In the genomic region with DNA sequence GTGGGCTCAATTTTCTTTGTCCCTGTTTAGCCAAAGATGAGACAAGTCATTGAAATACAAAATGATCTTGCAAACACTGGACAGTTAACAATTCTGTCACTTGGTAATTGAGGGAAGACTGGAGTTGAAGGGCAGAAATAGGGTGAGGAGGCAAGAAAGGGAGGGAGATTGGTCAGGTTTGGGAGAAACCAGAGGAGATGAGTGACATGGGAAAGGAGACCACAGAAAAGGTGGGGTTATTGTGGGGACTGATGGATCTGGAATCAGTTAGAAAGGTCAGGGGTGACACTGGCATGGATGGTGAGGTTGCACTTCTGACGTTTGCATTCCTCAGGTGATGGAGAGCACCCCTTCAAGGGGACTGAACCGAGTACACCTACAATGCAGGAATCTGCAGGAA, we compare ENCODE assay signal across 10 cellular contexts. TPM values are rescaled to one million over a fixed set of nuclear protein-coding genes. Genes with fewer than 3 reads are reported as not detected.
DNase-seq lines count a peak whose midpoint lies in the region; ATAC-seq and TF ChIP-seq lines count a peak whose summit lies in the region.
"Had no signal": no experiment of that assay in that cellular context is flagged by ENCODE, and none has a peak within 500 bp of the region (broad histone marks: within the 10 kb centered on the region; RNA-seq: fewer than 3 reads in every experiment).

No MANE protein-coding gene starts in this region.

- 16 to 35% (median 23%) methylated on average over 2 of the region's 2 CpGs for WGBS in ovary, 3 donors

- peaks cover 11% of the 10 kb centered on the region for H3K4me1 ChIP-seq in CD8-positive, alpha-beta memory T cell (ENCODE audit: insufficient read depth, low read length)
- H3K4me1 ChIP-seq in Panc1 (ENCODE audit: control insufficient read depth, insufficient read depth, low read length) (peaks cover 11% of the 10 kb centered on the region), ovary (ENCODE audit: insufficient read depth) (peaks cover 7% of the 10 kb centered on the region)

- TF ChIP-seq EP300 in ovary (IDR thresholded peaks at IDR 0.05): no peak

- H3K4me1 Mint-ChIP-seq in CD8-positive, alpha-beta memory T cell: peaks cover 26 to 35% (median 27%) of the 10 kb centered on the region in 3 donors

- H3K36me3 ChIP-seq in CD8-positive, alpha-beta memory T cell (ENCODE audit: insufficient read depth, low read length): peaks cover 10% of the 10 kb centered on the region
- H3K36me3 ChIP-seq in Panc1 (ENCODE audit: control insufficient read depth, insufficient read depth, low read length): no peaks in the 10 kb centered on the region
- H3K36me3 ChIP-seq in ovary: no peaks in the 10 kb centered on the region

- peaks cover 4 to 42% (median 4%) of the 10 kb centered on the region in 3 donors for H3K36me3 Mint-ChIP-seq in CD8-positive, alpha-beta memory T cell

- peak overlapping the region; percentile 97 to 100 (median 99) for H3K4me3 Mint-ChIP-seq in CD8-positive, alpha-beta memory T cell

- POLR2A ChIA-PET in CD8-positive, alpha-beta memory T cell (lab: Charles Lee): no interaction called here
- POLR2A ChIA-PET in Panc1 (lab: Charles Lee): no interaction called here

- peak overlapping the region; percentile 66 for H3K27ac ChIP-seq in CD8-positive, alpha-beta memory T cell (ENCODE audit: low read depth, low read length)
- H3K27ac ChIP-seq in Panc1 (ENCODE audit: low read length) (peak overlapping the region; percentile 94), ovary (no peak overlapping the region)

- no peaks in the 10 kb centered on the region for H3K27me3 ChIP-seq in CD8-positive, alpha-beta memory T cell (ENCODE audit: insufficient read depth, low read length, poor library complexity, severe bottlenecking)
- H3K27me3 ChIP-seq in Panc1 (ENCODE audit: control insufficient read depth, insufficient read depth, low read length) (no peaks in the 10 kb centered on the region), ovary (no peaks in the 10 kb centered on the region)

- CTCF ChIA-PET in CD8-positive, alpha-beta memory T cell (lab: Charles Lee): interaction anchor here (0.5 kb wide), 1 partner anchor 235 kb away, joined by 3 read pairs; no protein-coding TSS in a partner anchor
- CTCF ChIA-PET in Panc1 (lab: Charles Lee): no interaction called here

- ATAC-seq in Panc1: no peak

- no peak for DNase-seq in CD8-positive, alpha-beta memory T cell
- DNase-seq in Panc1 (ENCODE audit: low read depth, low spot score) (no peak), epithelial cell of proximal tubule (ENCODE audit: low read depth) (no peak), ovary (no peak), COLO829 (ENCODE audit: low spot score) (no peak), T-helper 9 cell (no peak), SKM-1 (lab: John Stamatoyannopoulos, UW; ENCODE audit: unreplicated experiment) (no peak), HCEC 1CT (no peak)

- H3K4me3 ChIP-seq in CD8-positive, alpha-beta memory T cell (ENCODE audit: low read length): peak overlapping the region; percentile 99
- H3K4me3 ChIP-seq in Panc1 (ENCODE audit: low read depth in 2 of 2, low read length in 2 of 2) (peak overlapping the region; percentile 90 to 100), epithelial cell of proximal tubule (ENCODE audit: low read depth, low read length) (peak overlapping the region; percentile 82), ovary (peak overlapping the region; percentile 86)

- H3K9me3 ChIP-seq in CD8-positive, alpha-beta memory T cell (ENCODE audit: low read length): no peaks in the 10 kb centered on the region
- H3K9me3 ChIP-seq in Panc1 (ENCODE audit: control insufficient read depth, insufficient read depth, low read depth, low read length) (no peaks in the 10 kb centered on the region), ovary (no peaks in the 10 kb centered on the region)

- TF ChIP-seq POLR2A in ovary (IDR thresholded peaks at IDR 0.05): no peak

- H3K27me3 Mint-ChIP-seq in CD8-positive, alpha-beta memory T cell: no peaks in the 10 kb centered on the region

- intact Hi-C loops in Panc1 (cut with micrococcal nuclease; ENCODE audit: unreplicated experiment): no loop called here
- intact Hi-C loops in ovary (cut with DNase I): no loop called here

- no peaks in the 10 kb centered on the region for H3K9me3 Mint-ChIP-seq in CD8-positive, alpha-beta memory T cell

- in situ Hi-C loops in Panc1 (cut with HindIII; ENCODE audit: low pct_unique_long_range_greater_than_20kb, low sequenced_read_pairs): no loop called here

- BruUV-seq in Panc1 (replicated peaks; lab: Mats Ljungman, UMichigan): TSS peak; percentile 78

- peak overlapping the region in 6 of 8 donors; percentile 40 to 94 (median 90) for H3K27ac Mint-ChIP-seq in CD8-positive, alpha-beta memory T cell

- TF ChIP-seq CTCF in Panc1 (IDR thresholded peaks at IDR 0.05) (no peak), epithelial cell of proximal tubule (conservative IDR thresholded peaks at IDR 0.05; ENCODE audit: low read depth, low read length) (no peak), ovary (IDR thresholded peaks at IDR 0.05) (no peak)

RNA-seq across cellular contexts. Expression of a gene that starts 0.7 kb away (rescaled TPM):
- 10 to 100 TPM; 48.2 to 55.3 TPM for total RNA-seq in CD8-positive, alpha-beta memory T cell
- 7.5 TPM for polyA plus RNA-seq in CD8-positive, alpha-beta memory T cell
- total RNA-seq in Panc1 (2021; ENCODE audit: unreplicated experiment): 27.5 TPM
- polyA plus RNA-seq in Panc1 (2012; ENCODE audit: insufficient read length): 24.5 TPM
- 15.0 and 19.1 TPM in 2 replicates for total RNA-seq in epithelial cell of proximal tubule
- total RNA-seq in ovary: 10 to 100 TPM in 6 of 7 donors, 1 to 10 TPM in 1; 5.6 to 43.9 (median 25.7) TPM
- polyA plus RNA-seq in ovary: 10 to 100 TPM; 22.0 to 24.5 TPM

RNA-seq across cellular contexts. Expression of a gene that starts 5.3 kb away (rescaled TPM):
- 10 to 100 TPM; 82.4 to 86.0 TPM for total RNA-seq in CD8-positive, alpha-beta memory T cell
- polyA plus RNA-seq in CD8-positive, alpha-beta memory T cell: 16.2 TPM
- total RNA-seq in Panc1 (2021; ENCODE audit: unreplicated experiment) (42.7 TPM), epithelial cell of proximal tubule (28.1 and 48.5 TPM in 2 replicates), ovary (10 to 100 TPM in 6 of 7 donors, 1 to 10 TPM in 1; 6.7 to 32.3 (median 19.8) TPM)
- 32.4 TPM for polyA plus RNA-seq in Panc1 (2012; ENCODE audit: insufficient read length)
- 10 to 100 TPM; 17.0 to 23.4 TPM for polyA plus RNA-seq in ovary

RNA-seq across cellular contexts. Expression of a gene that starts 23.3 kb away (rescaled TPM):
- not detected for total RNA-seq in CD8-positive, alpha-beta memory T cell
- polyA plus RNA-seq in CD8-positive, alpha-beta memory T cell: not detected
- total RNA-seq in Panc1 (2021; ENCODE audit: unreplicated experiment) (not detected), epithelial cell of proximal tubule (8.2 and 8.7 TPM in 2 replicates), ovary (1 to 10 TPM in 1 of 7 donors, under 1 TPM in 2, not detected in 4; 0.80 to 3.1 (median 0.82) TPM)
- not detected for polyA plus RNA-seq in Panc1 (2012; ENCODE audit: insufficient read length)
- not detected for polyA plus RNA-seq in ovary
- total RNA-seq: frontal cortex, temporal lobe had no signal

RNA-seq across cellular contexts. Expression of a gene that starts 24.4 kb away (rescaled TPM):
- total RNA-seq in CD8-positive, alpha-beta memory T cell: 10 to 100 TPM; 10.1 to 10.5 TPM
- polyA plus RNA-seq in CD8-positive, alpha-beta memory T cell: 1.2 TPM
- total RNA-seq in Panc1 (2021; ENCODE audit: unreplicated experiment) (95.2 TPM), epithelial cell of proximal tubule (72.0 and 128 TPM in 2 replicates), ovary (100 to 1,000 TPM in 2 of 7 donors, 10 to 100 TPM in 5; 20.1 to 116 (median 83.7) TPM)
- polyA plus RNA-seq in Panc1 (2012; ENCODE audit: insufficient read length): 139 TPM
- polyA plus RNA-seq in ovary: 10 to 100 TPM; 21.7 to 35.4 TPM

RNA-seq across cellular contexts. Expression of a gene that starts 32.1 kb away (rescaled TPM):
- total RNA-seq in CD8-positive, alpha-beta memory T cell: not detected
- polyA plus RNA-seq in CD8-positive, alpha-beta memory T cell: not detected
- total RNA-seq in Panc1 (2021; ENCODE audit: unreplicated experiment): not detected
- not detected for polyA plus RNA-seq in Panc1 (2012; ENCODE audit: insufficient read length)
- under 0.01 and 0.07 TPM in 2 replicates for total RNA-seq in epithelial cell of proximal tubule
- total RNA-seq in ovary: under 1 TPM in 1 of 7 donors, not detected in 6; under 0.01 TPM
- polyA plus RNA-seq in ovary: not detected
- total RNA-seq: frontal cortex, temporal lobe had no signal

Comparison
In these comparisons a context has a peak if more than half of its experiments do, and no peak if none do; other contexts are left out.
1. H3K27ac ChIP-seq: peak in CD8-positive, alpha-beta memory T cell (single experiment) and Panc1 (single experiment); none in ovary (0 of 2).
2. Peak in every context shown above with its lines, with median percentiles within 50 percentile points of each other: H3K4me3 ChIP-seq.